In genomic region chr2:52369176-52369575, GRCh38 we compare ENCODE assay signal across 29 cellular contexts.
"Had no signal": no experiment of that assay in that cellular context is flagged by ENCODE, and none has a peak within 500 bp of the region (broad histone marks: within the 10 kb centered on the region; RNA-seq: fewer than 3 reads in every experiment).

No MANE protein-coding gene starts in this region.

- ATAC-seq: left colon; left lung; lower lobe of right lung; naive thymus-derived CD8-positive, alpha-beta T cell; pancreas; right cardiac atrium; sciatic nerve; stimulated activated memory B cell treated with anti-CD40 and anti-IgM and Interleukin-4, amounts not matched to agents 10 μg/mL and 1 μg/mL and 100 μg/mL, for 72 hours; stimulated activated naive CD8-positive, alpha-beta T cell treated with anti-CD3 and anti-CD28 coated beads, Interleukin-15, amount 100 ng/mL, for 72 hours had no signal

- H3K36me3 ChIP-seq: left lung, lower lobe of right lung, pancreas, prostate gland, thyroid gland, transverse colon, upper lobe of left lung, vagina had no signal

- H3K27ac ChIP-seq: left lung, lower lobe of right lung, pancreas, prostate gland, skin epidermis, testis, thyroid gland, transverse colon, upper lobe of left lung, vagina had no signal

- H3K27me3 ChIP-seq: left lung, pancreas, testis, thyroid gland, transverse colon, upper lobe of left lung, vagina had no signal

- H3K4me1 ChIP-seq: left lung, lower lobe of right lung, pancreas, prostate gland, testis, transverse colon, upper lobe of left lung, vagina had no signal

- FAIRE-seq: islet of Langerhans, kidney, pancreas had no signal

- H3K9me3 ChIP-seq: lower lobe of right lung, pancreas, prostate gland, testis, thyroid gland, transverse colon, upper lobe of left lung, vagina had no signal

- DNase-seq: immature natural killer cell; kidney; left colon; left lung; lower lobe of right lung; mammary epithelial cell; mesenchymal stem cell; naive thymus-derived CD8-positive, alpha-beta T cell; nucleus accumbens; pancreas; posterior cingulate gyrus; retina; right cardiac atrium; stimulated activated CD4-positive, alpha-beta T cell treated with anti-CD3 and anti-CD28 coated beads, Interleukin-1b, Interleukin-23, amount 100 ng/mL, for 48 hours; stimulated activated CD4-positive, alpha-beta T cell treated with anti-CD3 and anti-CD28 coated beads, Interleukin-2, amount 100 ng/mL, for 48 hours; stimulated activated CD4-positive, alpha-beta T cell treated with anti-CD3 and anti-CD28 coated beads, Interleukin-4, amount 100 ng/mL, for 4 hours; stimulated activated CD8-positive, alpha-beta memory T cell treated with anti-CD3 and anti-CD28 coated beads, Interleukin-4, amount 100 ng/mL, for 48 hours; stimulated activated naive CD4-positive, alpha-beta T cell treated with Interleukin-2 at 50 U/mL for 16 hours; stimulated activated naive CD8-positive, alpha-beta T cell treated with anti-CD3 and anti-CD28 coated beads, Interleukin-15, amount 100 ng/mL, for 72 hours; testis; thyroid gland; transverse colon; upper lobe of left lung had no signal

- H3K4me3 ChIP-seq: left lung, lower lobe of right lung, pancreas, prostate gland, skin epidermis, testis, thyroid gland, transverse colon, upper lobe of left lung, vagina had no signal
